In genomic region chr1:25487628-25488027, GRCh38 we compare ENCODE assay signal across 1 cellular context.
TF ChIP-seq lines count a peak whose summit lies in the region.

No MANE protein-coding gene starts in this region.

TF ChIP-seq in GM12878, 131 proteins besides CTCF, POLR2A, EP300 and RAD21 (continued from another document):
- TF ChIP-seq ATF3 (IDR thresholded peaks at IDR 0.05; ENCODE audit: borderline replicate concordance, extremely low read depth, low read depth, low read length): no peak
